ENCODE assay signal across 1 cellular context in the genomic region with DNA sequence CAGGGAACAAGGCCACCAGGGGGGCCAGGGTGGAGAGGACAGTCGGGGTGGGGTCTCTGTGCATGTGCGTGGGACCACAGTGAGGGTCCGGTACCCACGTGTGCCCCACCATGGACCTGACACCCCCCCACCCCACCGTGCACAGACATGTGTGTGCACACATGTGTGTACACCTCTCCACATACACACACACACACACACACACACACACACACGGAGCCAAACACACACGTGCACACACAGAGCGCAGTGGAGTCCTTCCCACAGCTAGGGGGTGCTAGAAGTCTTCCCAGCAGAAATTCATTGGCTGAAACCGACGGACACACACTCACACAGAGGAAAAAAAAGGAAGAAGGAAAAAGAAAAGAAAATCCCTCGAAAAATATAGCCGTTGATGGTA.
A peak's percentile ranks its signal among the peaks of the same experiment; 100 is the strongest.
TF ChIP-seq lines count a peak whose summit lies in the region.

No MANE protein-coding gene starts in this region.

TF ChIP-seq in K562, 482 proteins besides CTCF, POLR2A, EP300 and RAD21 (continued from another document and continues in another):
- TF ChIP-seq, protein P1, sequence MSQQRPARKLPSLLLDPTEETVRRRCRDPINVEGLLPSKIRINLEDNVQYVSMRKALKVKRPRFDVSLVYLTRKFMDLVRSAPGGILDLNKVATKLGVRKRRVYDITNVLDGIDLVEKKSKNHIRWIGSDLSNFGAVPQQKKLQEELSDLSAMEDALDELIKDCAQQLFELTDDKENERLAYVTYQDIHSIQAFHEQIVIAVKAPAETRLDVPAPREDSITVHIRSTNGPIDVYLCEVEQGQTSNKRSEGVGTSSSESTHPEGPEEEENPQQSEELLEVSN (IDR thresholded peaks at IDR 0.05; ENCODE audit: borderline replicate concordance in 1 of 2, extremely low read depth in 1 of 2, insufficient read depth in 1 of 2, insufficient read length in 1 of 2, low read depth in 1 of 2, low read length in 1 of 2, poor library complexity in 1 of 2, severe bottlenecking in 1 of 2): no peak
- TF ChIP-seq ZSCAN29 (IDR thresholded peaks at IDR 0.05) (no peak), MAFK (IDR thresholded peaks at IDR 0.05; ENCODE audit: low read length) (no peak), MAFF (IDR thresholded peaks at IDR 0.05; ENCODE audit: low read length) (no peak), CBFA2T2 (conservative IDR thresholded peaks at IDR 0.05) (no peak), PTBP1 (IDR thresholded peaks at IDR 0.05; ENCODE audit: low read depth, low read length) (no peak), ZEB2 (IDR thresholded peaks at IDR 0.05) (no peak), TAF9B (IDR thresholded peaks at IDR 0.05; ENCODE audit: partially characterized antibody) (no peak), ETV5 (CRISPR knock-in tag; IDR thresholded peaks at IDR 0.05; ENCODE audit: low read depth) (no peak), HDGF (IDR thresholded peaks at IDR 0.05) (no peak), HIVEP1 (CRISPR knock-in tag; IDR thresholded peaks at IDR 0.05) (no peak), MCM3 (IDR thresholded peaks at IDR 0.05) (peak; percentile 75; the same call in 1 of the 2 replicates), NR2C1 (IDR thresholded peaks at IDR 0.05) (no peak), NR2C1 (tag; IDR thresholded peaks at IDR 0.05) (no peak), CBX2 (IDR thresholded peaks at IDR 0.05; ENCODE audit: insufficient read depth, low read length, poor library complexity, severe bottlenecking) (no peak), PHF20 (IDR thresholded peaks at IDR 0.05; ENCODE audit: partially characterized antibody) (peak; percentile 55), SMARCA5 (IDR thresholded peaks at IDR 0.05) (no peak), NFATC3 (IDR thresholded peaks at IDR 0.05) (no peak)
- TF ChIP-seq, protein P2, sequence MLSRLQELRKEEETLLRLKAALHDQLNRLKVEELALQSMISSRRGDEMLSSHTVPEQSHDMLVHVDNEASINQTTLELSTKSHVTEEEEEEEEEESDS (CRISPR knock-in tag; IDR thresholded peaks at IDR 0.05): no peak
- TF ChIP-seq, protein P3, sequence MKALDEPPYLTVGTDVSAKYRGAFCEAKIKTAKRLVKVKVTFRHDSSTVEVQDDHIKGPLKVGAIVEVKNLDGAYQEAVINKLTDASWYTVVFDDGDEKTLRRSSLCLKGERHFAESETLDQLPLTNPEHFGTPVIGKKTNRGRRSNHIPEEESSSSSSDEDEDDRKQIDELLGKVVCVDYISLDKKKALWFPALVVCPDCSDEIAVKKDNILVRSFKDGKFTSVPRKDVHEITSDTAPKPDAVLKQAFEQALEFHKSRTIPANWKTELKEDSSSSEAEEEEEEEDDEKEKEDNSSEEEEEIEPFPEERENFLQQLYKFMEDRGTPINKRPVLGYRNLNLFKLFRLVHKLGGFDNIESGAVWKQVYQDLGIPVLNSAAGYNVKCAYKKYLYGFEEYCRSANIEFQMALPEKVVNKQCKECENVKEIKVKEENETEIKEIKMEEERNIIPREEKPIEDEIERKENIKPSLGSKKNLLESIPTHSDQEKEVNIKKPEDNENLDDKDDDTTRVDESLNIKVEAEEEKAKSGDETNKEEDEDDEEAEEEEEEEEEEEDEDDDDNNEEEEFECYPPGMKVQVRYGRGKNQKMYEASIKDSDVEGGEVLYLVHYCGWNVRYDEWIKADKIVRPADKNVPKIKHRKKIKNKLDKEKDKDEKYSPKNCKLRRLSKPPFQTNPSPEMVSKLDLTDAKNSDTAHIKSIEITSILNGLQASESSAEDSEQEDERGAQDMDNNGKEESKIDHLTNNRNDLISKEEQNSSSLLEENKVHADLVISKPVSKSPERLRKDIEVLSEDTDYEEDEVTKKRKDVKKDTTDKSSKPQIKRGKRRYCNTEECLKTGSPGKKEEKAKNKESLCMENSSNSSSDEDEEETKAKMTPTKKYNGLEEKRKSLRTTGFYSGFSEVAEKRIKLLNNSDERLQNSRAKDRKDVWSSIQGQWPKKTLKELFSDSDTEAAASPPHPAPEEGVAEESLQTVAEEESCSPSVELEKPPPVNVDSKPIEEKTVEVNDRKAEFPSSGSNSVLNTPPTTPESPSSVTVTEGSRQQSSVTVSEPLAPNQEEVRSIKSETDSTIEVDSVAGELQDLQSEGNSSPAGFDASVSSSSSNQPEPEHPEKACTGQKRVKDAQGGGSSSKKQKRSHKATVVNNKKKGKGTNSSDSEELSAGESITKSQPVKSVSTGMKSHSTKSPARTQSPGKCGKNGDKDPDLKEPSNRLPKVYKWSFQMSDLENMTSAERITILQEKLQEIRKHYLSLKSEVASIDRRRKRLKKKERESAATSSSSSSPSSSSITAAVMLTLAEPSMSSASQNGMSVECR (CRISPR knock-in tag; IDR thresholded peaks at IDR 0.05): no peak
- TF ChIP-seq, protein P4, sequence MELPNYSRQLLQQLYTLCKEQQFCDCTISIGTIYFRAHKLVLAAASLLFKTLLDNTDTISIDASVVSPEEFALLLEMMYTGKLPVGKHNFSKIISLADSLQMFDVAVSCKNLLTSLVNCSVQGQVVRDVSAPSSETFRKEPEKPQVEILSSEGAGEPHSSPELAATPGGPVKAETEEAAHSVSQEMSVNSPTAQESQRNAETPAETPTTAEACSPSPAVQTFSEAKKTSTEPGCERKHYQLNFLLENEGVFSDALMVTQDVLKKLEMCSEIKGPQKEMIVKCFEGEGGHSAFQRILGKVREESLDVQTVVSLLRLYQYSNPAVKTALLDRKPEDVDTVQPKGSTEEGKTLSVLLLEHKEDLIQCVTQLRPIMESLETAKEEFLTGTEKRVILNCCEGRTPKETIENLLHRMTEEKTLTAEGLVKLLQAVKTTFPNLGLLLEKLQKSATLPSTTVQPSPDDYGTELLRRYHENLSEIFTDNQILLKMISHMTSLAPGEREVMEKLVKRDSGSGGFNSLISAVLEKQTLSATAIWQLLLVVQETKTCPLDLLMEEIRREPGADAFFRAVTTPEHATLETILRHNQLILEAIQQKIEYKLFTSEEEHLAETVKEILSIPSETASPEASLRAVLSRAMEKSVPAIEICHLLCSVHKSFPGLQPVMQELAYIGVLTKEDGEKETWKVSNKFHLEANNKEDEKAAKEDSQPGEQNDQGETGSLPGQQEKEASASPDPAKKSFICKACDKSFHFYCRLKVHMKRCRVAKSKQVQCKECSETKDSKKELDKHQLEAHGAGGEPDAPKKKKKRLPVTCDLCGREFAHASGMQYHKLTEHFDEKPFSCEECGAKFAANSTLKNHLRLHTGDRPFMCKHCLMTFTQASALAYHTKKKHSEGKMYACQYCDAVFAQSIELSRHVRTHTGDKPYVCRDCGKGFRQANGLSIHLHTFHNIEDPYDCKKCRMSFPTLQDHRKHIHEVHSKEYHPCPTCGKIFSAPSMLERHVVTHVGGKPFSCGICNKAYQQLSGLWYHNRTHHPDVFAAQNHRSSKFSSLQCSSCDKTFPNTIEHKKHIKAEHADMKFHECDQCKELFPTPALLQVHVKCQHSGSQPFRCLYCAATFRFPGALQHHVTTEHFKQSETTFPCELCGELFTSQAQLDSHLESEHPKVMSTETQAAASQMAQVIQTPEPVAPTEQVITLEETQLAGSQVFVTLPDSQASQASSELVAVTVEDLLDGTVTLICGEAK (IDR thresholded peaks at IDR 0.05): no peak
- TF ChIP-seq, protein P4 (CRISPR knock-in tag; IDR thresholded peaks at IDR 0.05): no peak
- TF ChIP-seq, protein P5, sequence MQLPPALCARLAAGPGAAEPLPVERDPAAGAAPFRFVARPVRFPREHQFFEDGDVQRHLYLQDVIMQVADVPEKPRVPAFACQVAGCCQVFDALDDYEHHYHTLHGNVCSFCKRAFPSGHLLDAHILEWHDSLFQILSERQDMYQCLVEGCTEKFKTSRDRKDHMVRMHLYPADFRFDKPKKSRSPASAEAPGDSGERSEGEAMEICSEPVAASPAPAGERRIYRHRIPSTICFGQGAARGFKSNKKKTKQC (CRISPR knock-in tag; IDR thresholded peaks at IDR 0.05): no peak
- TF ChIP-seq, protein P6, sequence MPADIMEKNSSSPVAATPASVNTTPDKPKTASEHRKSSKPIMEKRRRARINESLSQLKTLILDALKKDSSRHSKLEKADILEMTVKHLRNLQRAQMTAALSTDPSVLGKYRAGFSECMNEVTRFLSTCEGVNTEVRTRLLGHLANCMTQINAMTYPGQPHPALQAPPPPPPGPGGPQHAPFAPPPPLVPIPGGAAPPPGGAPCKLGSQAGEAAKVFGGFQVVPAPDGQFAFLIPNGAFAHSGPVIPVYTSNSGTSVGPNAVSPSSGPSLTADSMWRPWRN (IDR thresholded peaks at IDR 0.05; ENCODE audit: low read depth): no peak
- TF ChIP-seq, protein P7, sequence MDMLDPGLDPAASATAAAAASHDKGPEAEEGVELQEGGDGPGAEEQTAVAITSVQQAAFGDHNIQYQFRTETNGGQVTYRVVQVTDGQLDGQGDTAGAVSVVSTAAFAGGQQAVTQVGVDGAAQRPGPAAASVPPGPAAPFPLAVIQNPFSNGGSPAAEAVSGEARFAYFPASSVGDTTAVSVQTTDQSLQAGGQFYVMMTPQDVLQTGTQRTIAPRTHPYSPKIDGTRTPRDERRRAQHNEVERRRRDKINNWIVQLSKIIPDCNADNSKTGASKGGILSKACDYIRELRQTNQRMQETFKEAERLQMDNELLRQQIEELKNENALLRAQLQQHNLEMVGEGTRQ (CRISPR knock-in tag; IDR thresholded peaks at IDR 0.05): no peak
- TF ChIP-seq, protein P8, sequence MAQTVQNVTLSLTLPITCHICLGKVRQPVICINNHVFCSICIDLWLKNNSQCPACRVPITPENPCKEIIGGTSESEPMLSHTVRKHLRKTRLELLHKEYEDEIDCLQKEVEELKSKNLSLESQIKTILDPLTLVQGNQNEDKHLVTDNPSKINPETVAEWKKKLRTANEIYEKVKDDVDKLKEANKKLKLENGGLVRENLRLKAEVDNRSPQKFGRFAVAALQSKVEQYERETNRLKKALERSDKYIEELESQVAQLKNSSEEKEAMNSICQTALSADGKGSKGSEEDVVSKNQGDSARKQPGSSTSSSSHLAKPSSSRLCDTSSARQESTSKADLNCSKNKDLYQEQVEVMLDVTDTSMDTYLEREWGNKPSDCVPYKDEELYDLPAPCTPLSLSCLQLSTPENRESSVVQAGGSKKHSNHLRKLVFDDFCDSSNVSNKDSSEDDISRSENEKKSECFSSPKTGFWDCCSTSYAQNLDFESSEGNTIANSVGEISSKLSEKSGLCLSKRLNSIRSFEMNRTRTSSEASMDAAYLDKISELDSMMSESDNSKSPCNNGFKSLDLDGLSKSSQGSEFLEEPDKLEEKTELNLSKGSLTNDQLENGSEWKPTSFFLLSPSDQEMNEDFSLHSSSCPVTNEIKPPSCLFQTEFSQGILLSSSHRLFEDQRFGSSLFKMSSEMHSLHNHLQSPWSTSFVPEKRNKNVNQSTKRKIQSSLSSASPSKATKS (CRISPR knock-in tag; IDR thresholded peaks at IDR 0.05): no peak
- TF ChIP-seq, protein P9, sequence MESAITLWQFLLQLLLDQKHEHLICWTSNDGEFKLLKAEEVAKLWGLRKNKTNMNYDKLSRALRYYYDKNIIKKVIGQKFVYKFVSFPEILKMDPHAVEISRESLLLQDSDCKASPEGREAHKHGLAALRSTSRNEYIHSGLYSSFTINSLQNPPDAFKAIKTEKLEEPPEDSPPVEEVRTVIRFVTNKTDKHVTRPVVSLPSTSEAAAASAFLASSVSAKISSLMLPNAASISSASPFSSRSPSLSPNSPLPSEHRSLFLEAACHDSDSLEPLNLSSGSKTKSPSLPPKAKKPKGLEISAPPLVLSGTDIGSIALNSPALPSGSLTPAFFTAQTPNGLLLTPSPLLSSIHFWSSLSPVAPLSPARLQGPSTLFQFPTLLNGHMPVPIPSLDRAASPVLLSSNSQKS (CRISPR knock-in tag; IDR thresholded peaks at IDR 0.05): no peak
- TF ChIP-seq, protein P10, sequence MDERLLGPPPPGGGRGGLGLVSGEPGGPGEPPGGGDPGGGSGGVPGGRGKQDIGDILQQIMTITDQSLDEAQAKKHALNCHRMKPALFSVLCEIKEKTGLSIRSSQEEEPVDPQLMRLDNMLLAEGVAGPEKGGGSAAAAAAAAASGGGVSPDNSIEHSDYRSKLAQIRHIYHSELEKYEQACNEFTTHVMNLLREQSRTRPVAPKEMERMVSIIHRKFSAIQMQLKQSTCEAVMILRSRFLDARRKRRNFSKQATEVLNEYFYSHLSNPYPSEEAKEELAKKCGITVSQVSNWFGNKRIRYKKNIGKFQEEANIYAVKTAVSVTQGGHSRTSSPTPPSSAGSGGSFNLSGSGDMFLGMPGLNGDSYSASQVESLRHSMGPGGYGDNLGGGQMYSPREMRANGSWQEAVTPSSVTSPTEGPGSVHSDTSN (CRISPR knock-in tag; IDR thresholded peaks at IDR 0.05; ENCODE audit: low read depth): no peak
- TF ChIP-seq, protein P10 (tag; conservative IDR thresholded peaks at IDR 0.05; ENCODE audit: low read depth): no peak
- TF ChIP-seq, protein P11, sequence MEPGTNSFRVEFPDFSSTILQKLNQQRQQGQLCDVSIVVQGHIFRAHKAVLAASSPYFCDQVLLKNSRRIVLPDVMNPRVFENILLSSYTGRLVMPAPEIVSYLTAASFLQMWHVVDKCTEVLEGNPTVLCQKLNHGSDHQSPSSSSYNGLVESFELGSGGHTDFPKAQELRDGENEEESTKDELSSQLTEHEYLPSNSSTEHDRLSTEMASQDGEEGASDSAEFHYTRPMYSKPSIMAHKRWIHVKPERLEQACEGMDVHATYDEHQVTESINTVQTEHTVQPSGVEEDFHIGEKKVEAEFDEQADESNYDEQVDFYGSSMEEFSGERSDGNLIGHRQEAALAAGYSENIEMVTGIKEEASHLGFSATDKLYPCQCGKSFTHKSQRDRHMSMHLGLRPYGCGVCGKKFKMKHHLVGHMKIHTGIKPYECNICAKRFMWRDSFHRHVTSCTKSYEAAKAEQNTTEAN (CRISPR knock-in tag; IDR thresholded peaks at IDR 0.05): no peak
